ENCODE assay signal across 8 cellular contexts in genomic region chr13:24270639-24271131, GRCh38.
DNase-seq lines count a peak whose midpoint lies in the region; ATAC-seq and TF ChIP-seq lines count a peak whose summit lies in the region.

No MANE protein-coding gene starts in this region.

- H3K27me3 Mint-ChIP-seq in stimulated activated naive CD8-positive, alpha-beta T cell treated with anti-CD3 and anti-CD28 coated beads, Interleukin-15, Interleukin-2, amounts not matched to agents 100 ng/mL and 50 ng/mL, for 24 hours = no peaks in the 10 kb centered on the region

- no peaks in the 10 kb centered on the region for H3K9me3 Mint-ChIP-seq in stimulated activated naive CD8-positive, alpha-beta T cell treated with anti-CD3 and anti-CD28 coated beads, Interleukin-15, Interleukin-2, amounts not matched to agents 100 ng/mL and 50 ng/mL, for 24 hours

- DNase-seq in CD1c-positive myeloid dendritic cell (ENCODE audit: extremely low spot score) (peak; percentile 69), medulla oblongata (ENCODE audit: extremely low spot score) (peak; percentile 92), NCI-H2107 (lab: John Stamatoyannopoulos, UW) (no peak)

- H3K27ac ChIP-seq in cingulate gyrus (ENCODE audit: low read depth, low read length) = peak overlapping the region; percentile 90

- peak; percentile 38 for ATAC-seq in GM19438 (IDR thresholded peaks at IDR 0.05; ENCODE audit: low read depth, unreplicated experiment)
- peak; percentile 32 for ATAC-seq in HG03469 (IDR thresholded peaks at IDR 0.05; ENCODE audit: unreplicated experiment)

- H3K36me3 Mint-ChIP-seq in stimulated activated naive CD8-positive, alpha-beta T cell treated with anti-CD3 and anti-CD28 coated beads, Interleukin-15, Interleukin-2, amounts not matched to agents 100 ng/mL and 50 ng/mL, for 24 hours (ENCODE audit: low read depth) = peaks cover 13% of the 10 kb centered on the region

- TF ChIP-seq CTCF in WI38 (IDR thresholded peaks at IDR 0.05; ENCODE audit: low read depth, low read length) = no peak

- H3K4me1 Mint-ChIP-seq in stimulated activated naive CD8-positive, alpha-beta T cell treated with anti-CD3 and anti-CD28 coated beads, Interleukin-15, Interleukin-2, amounts not matched to agents 100 ng/mL and 50 ng/mL, for 24 hours (ENCODE audit: low read depth) = peaks cover 92% of the 10 kb centered on the region

- H3K4me3 ChIP-seq in WI38 (ENCODE audit: low read depth, low read length) = peak overlapping the region; percentile 56

- H3K27ac Mint-ChIP-seq in stimulated activated naive CD8-positive, alpha-beta T cell treated with anti-CD3 and anti-CD28 coated beads, Interleukin-15, Interleukin-2, amounts not matched to agents 100 ng/mL and 50 ng/mL, for 24 hours = peak overlapping the region; percentile 94

- peak overlapping the region; percentile 87 for H3K4me3 Mint-ChIP-seq in stimulated activated naive CD8-positive, alpha-beta T cell treated with anti-CD3 and anti-CD28 coated beads, Interleukin-15, Interleukin-2, amounts not matched to agents 100 ng/mL and 50 ng/mL, for 24 hours
